In the genomic region with DNA sequence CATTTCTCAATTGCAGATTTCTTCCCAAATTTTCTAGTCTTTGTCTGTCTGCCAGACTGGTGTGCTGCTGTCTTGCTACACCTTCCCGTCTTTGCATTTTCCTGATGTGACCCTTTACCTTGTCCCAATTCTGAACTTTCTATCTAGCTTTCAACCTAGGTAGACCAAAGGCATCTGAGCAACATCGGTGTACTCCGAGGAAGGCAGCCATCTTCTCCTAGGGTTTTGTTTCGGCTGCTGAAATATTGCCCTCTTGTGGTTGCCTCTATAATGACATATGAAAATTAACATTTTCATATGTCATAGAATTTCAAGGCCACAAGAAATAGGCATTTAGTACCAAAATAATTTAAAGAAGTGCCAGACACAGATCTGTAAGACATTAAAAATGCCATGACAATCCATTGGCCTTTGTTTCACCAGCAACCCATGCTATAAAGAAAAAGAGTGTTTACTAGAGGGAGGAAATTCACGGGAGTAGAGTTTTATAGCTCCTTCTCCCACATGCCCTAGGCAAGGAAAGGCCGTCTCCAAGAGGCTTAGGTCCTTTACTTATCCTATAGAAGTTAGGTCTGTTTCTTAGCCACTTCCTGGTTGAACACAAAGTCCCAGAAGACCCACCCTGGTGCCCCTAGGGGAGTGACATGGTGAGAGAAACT, we compare ENCODE assay signal across 8 cellular contexts. TPM values are rescaled to one million over a fixed set of nuclear protein-coding genes. Genes with fewer than 3 reads are reported as not detected.
DNase-seq lines count a peak whose midpoint lies in the region; ATAC-seq and TF ChIP-seq lines count a peak whose summit lies in the region.

No MANE protein-coding gene starts in this region.

- H3K4me3 ChIP-seq in fibroblast of pulmonary artery (replicated peaks; ENCODE audit: low read depth, low read length): peak overlapping the region; percentile 27

- CTCF ChIA-PET in GM10248 (lab: Yijun Ruan, JAX): interaction anchor here (0.6 to 22.7 kb wide), 39 partner anchors 9 to 469 kb away, joined by 3 to 495 read pairs (median 4); partner anchors contain the start of genes EPHB6 and TAS2R40
- CTCF ChIA-PET in activated CD8-positive, alpha-beta T cell treated with anti-CD3 and anti-CD28 coated beads for 36 hours (lab: Charles Lee): interaction anchor here (0.6 to 15.9 kb wide), 40 partner anchors 8 to 1028 kb away, joined by 3 to 380 read pairs (median 6); partner anchors contain the start of genes EPHB6 and TAS2R40

- TF ChIP-seq CTCF in GM10248 (IDR thresholded peaks at IDR 0.05; ENCODE audit: control extremely low read depth, extremely low read depth, low read depth, missing control alignments) (peak; percentile 62), fibroblast of pulmonary artery (IDR thresholded peaks at IDR 0.05; ENCODE audit: low read length, missing control alignments) (peak; percentile 75), omental fat pad (IDR thresholded peaks at IDR 0.05) (peak in 2 of 3 donors; percentile 23 to 44)
- peak; percentile 57 for TF ChIP-seq CTCF in activated CD8-positive, alpha-beta T cell treated with anti-CD3 and anti-CD28 coated beads for 36 hours (IDR thresholded peaks at IDR 0.05)

- H3K4me3 Mint-ChIP-seq in activated CD8-positive, alpha-beta T cell treated with anti-CD3 and anti-CD28 coated beads for 36 hours: peak overlapping the region; percentile 57

- H3K27me3 Mint-ChIP-seq in activated CD8-positive, alpha-beta T cell treated with anti-CD3 and anti-CD28 coated beads for 36 hours: peaks cover 3% of the 10 kb centered on the region

- no peak overlapping the region for H3K27ac Mint-ChIP-seq in activated CD8-positive, alpha-beta T cell treated with anti-CD3 and anti-CD28 coated beads for 36 hours

- no peaks in the 10 kb centered on the region for H3K36me3 Mint-ChIP-seq in activated CD8-positive, alpha-beta T cell treated with anti-CD3 and anti-CD28 coated beads for 36 hours (ENCODE audit: low read depth)

- peak; percentile 37 for DNase-seq in A172 (ENCODE audit: low spot score)
- DNase-seq in GM10248 (ENCODE audit: extremely low spot score): peak; percentile 60
- DNase-seq in NCI-H345 treated with DMSO at 0.1 percent for 48 hours (lab: John Stamatoyannopoulos, UW; ENCODE audit: unreplicated experiment): peak; percentile 25
- DNase-seq in activated CD8-positive, alpha-beta T cell treated with anti-CD3 and anti-CD28 coated beads for 36 hours: peak; percentile 45
- DNase-seq in fibroblast of pulmonary artery (ENCODE audit: low read depth): peak; percentile 72
- no peak for DNase-seq in omental fat pad (ENCODE audit: low spot score)
- DNase-seq in COLO668 (lab: John Stamatoyannopoulos, UW; ENCODE audit: unreplicated experiment): no peak

- peak; percentile 46 for ATAC-seq in HG02759 (IDR thresholded peaks at IDR 0.05; ENCODE audit: unreplicated experiment)
- peak; percentile 71 for ATAC-seq in activated CD8-positive, alpha-beta T cell treated with anti-CD3 and anti-CD28 coated beads for 36 hours
- peak; percentile 57 for ATAC-seq in omental fat pad (ENCODE audit: low FRiP score)

- peaks cover 9% of the 10 kb centered on the region for H3K4me1 Mint-ChIP-seq in activated CD8-positive, alpha-beta T cell treated with anti-CD3 and anti-CD28 coated beads for 36 hours (ENCODE audit: low read depth)

- intact Hi-C loops in activated CD8-positive, alpha-beta T cell treated with anti-CD3 and anti-CD28 coated beads for 36 hours (cut with micrococcal nuclease): loop anchor here (2.0 kb wide), 1 partner anchor 123 kb away; no protein-coding TSS in a partner anchor

- POLR2A ChIA-PET in GM10248 (lab: Yijun Ruan, JAX): no interaction called here
- POLR2A ChIA-PET in activated CD8-positive, alpha-beta T cell treated with anti-CD3 and anti-CD28 coated beads for 36 hours (lab: Charles Lee): interaction anchor here (0.9 kb wide), 1 partner anchor 149 kb away, joined by 3 read pairs; the partner anchor contains the start of gene EPHB6

- H3K9me3 Mint-ChIP-seq in activated CD8-positive, alpha-beta T cell treated with anti-CD3 and anti-CD28 coated beads for 36 hours: no peaks in the 10 kb centered on the region

RNA-seq across cellular contexts. Expression of gene OR9A2, which starts 23.4 kb away (rescaled TPM):
- not detected in 2 replicates for total RNA-seq in A172 (2014; rRNA removed; shearing (Covaris generic))
- total RNA-seq in activated CD8-positive, alpha-beta T cell treated with anti-CD3 and anti-CD28 coated beads for 36 hours: not detected
- total RNA-seq in omental fat pad: not detected

RNA-seq across cellular contexts. Expression of gene KEL, which starts 41.4 kb away (rescaled TPM):
- total RNA-seq in A172 (2014; rRNA removed; shearing (Covaris generic)): 0.46 TPM in 1 of 2 replicates, not detected in the other
- under 1 TPM; 0.45 to 0.49 TPM for total RNA-seq in activated CD8-positive, alpha-beta T cell treated with anti-CD3 and anti-CD28 coated beads for 36 hours
- total RNA-seq in omental fat pad: under 1 TPM in 2 of 4 donors, not detected in 2; 0.28 to 0.96 TPM

RNA-seq across cellular contexts. Expression of gene OR6V1, which starts 48.6 kb away (rescaled TPM):
- total RNA-seq in A172 (2014; rRNA removed; shearing (Covaris generic)): not detected in 2 replicates
- total RNA-seq in activated CD8-positive, alpha-beta T cell treated with anti-CD3 and anti-CD28 coated beads for 36 hours: not detected
- total RNA-seq in omental fat pad: not detected

Comparison
In these comparisons a context has a peak if more than half of its experiments do, and no peak if none do; other contexts are left out.
1. DNase-seq: peak in A172 (single experiment), GM10248 (single experiment), NCI-H345 treated with DMSO at 0.1 percent for 48 hours (single experiment), activated CD8-positive, alpha-beta T cell treated with anti-CD3 and anti-CD28 coated beads for 36 hours (single experiment) and fibroblast of pulmonary artery (single experiment); none in omental fat pad (single experiment) and COLO668 (single experiment).
2. Peak in every context shown above with its lines, with median percentiles within 50 percentile points of each other: CTCF ChIP-seq and ATAC-seq.